ENCODE assay signal across 8 cellular contexts in genomic region chr19:926595-927043, GRCh38. TPM values are rescaled to one million over a fixed set of nuclear protein-coding genes. Genes with fewer than 3 reads are reported as not detected.
DNase-seq lines count a peak whose midpoint lies in the region; ATAC-seq and TF ChIP-seq lines count a peak whose summit lies in the region.

No MANE protein-coding gene starts in this region.

- H3K36me3 Mint-ChIP-seq in MCF 10A (ENCODE audit: insufficient read depth, unreplicated experiment) = peaks cover 14% of the 10 kb centered on the region

- no peaks in the 10 kb centered on the region for H3K79me2 ChIP-seq in OCI-LY1 (ENCODE audit: insufficient read depth, low read length)

- peak overlapping the region; percentile 73 for H3K4me3 Mint-ChIP-seq in MCF 10A (ENCODE audit: unreplicated experiment)
- H3K4me3 Mint-ChIP-seq in stimulated activated naive CD8-positive, alpha-beta T cell treated with anti-CD3 and anti-CD28 coated beads, Interleukin-15, amount 100 ng/mL, for 72 hours = peak overlapping the region; percentile 84 to 88

- no peaks in the 10 kb centered on the region for H3K9me3 ChIP-seq in OCI-LY1 (ENCODE audit: low read length)
- H3K9me3 ChIP-seq in left lung = no peaks in the 10 kb centered on the region

- H3K36me3 ChIP-seq in OCI-LY1 (ENCODE audit: insufficient read depth, low read length) (no peaks in the 10 kb centered on the region), left lung (peaks cover 0 to 27% of the 10 kb centered on the region in 2 donors)

- H3K27me3 ChIP-seq in OCI-LY1 (ENCODE audit: insufficient read depth, low read length) = no peaks in the 10 kb centered on the region; the same call in none of the 2 replicates
- H3K27me3 ChIP-seq in left lung = no peaks in the 10 kb centered on the region

- no peak overlapping the region for H2AFZ ChIP-seq in OCI-LY1 (ENCODE audit: low read length)

- DNase-seq in NCI-H2227 (lab: John Stamatoyannopoulos, UW; ENCODE audit: unreplicated experiment) = peak; percentile 42
- DNase-seq in NCI-H2227 treated with DMSO at 0.1 percent for 48 hours (lab: John Stamatoyannopoulos, UW) = no peak
- peak; percentile 71 for DNase-seq in MCF 10A (ENCODE audit: unreplicated experiment)
- DNase-seq in left lung = peak; percentile 79 to 94
- DNase-seq in stimulated activated naive CD8-positive, alpha-beta T cell treated with anti-CD3 and anti-CD28 coated beads, Interleukin-15, amount 100 ng/mL, for 72 hours = peak; percentile 48 to 75
- no peak for DNase-seq in NCI-H2171 treated with DMSO at 0.1 percent for 48 hours (lab: John Stamatoyannopoulos, UW)
- no peak for DNase-seq in HPDE6-E6E7 (ENCODE audit: extremely low spot score)

- no peaks in the 10 kb centered on the region for H3K4me1 Mint-ChIP-seq in MCF 10A (ENCODE audit: insufficient read depth, unreplicated experiment)
- H3K4me1 Mint-ChIP-seq in stimulated activated naive CD8-positive, alpha-beta T cell treated with anti-CD3 and anti-CD28 coated beads, Interleukin-15, amount 100 ng/mL, for 72 hours = peaks cover 20% of the 10 kb centered on the region

- POLR2A ChIA-PET in MCF 10A (lab: Yijun Ruan, JAX) = interaction anchor here (0.7 kb wide), 1 partner anchor 242 kb away, joined by 3 read pairs; no protein-coding TSS in a partner anchor

- H3K27ac ChIP-seq in OCI-LY1 (ENCODE audit: low read depth, low read length, poor library complexity, severe bottlenecking) = no peak overlapping the region
- peak overlapping the region; percentile 78 to 98 for H3K27ac ChIP-seq in left lung

- TF ChIP-seq CTCF in OCI-LY1 (IDR thresholded peaks at IDR 0.05; ENCODE audit: low read length) = no peak
- TF ChIP-seq CTCF in MCF 10A (IDR thresholded peaks at IDR 0.05; ENCODE audit: unreplicated experiment) = no peak
- no peak for TF ChIP-seq CTCF in left lung (IDR thresholded peaks at IDR 0.05)

- ATAC-seq in left lung = peak; percentile 10
- ATAC-seq in stimulated activated naive CD8-positive, alpha-beta T cell treated with anti-CD3 and anti-CD28 coated beads, Interleukin-15, amount 100 ng/mL, for 72 hours = peak; percentile 29

- no peaks in the 10 kb centered on the region for H3K9me3 Mint-ChIP-seq in MCF 10A (ENCODE audit: unreplicated experiment)
- H3K9me3 Mint-ChIP-seq in stimulated activated naive CD8-positive, alpha-beta T cell treated with anti-CD3 and anti-CD28 coated beads, Interleukin-15, amount 100 ng/mL, for 72 hours = no peaks in the 10 kb centered on the region

- no peaks in the 10 kb centered on the region for H3K9me2 ChIP-seq in OCI-LY1 (ENCODE audit: low read depth, low read length)

- no peaks in the 10 kb centered on the region for H4K20me1 ChIP-seq in OCI-LY1 (ENCODE audit: insufficient read depth, low read length)

- peak overlapping the region; percentile 27 for H3K27ac Mint-ChIP-seq in MCF 10A (ENCODE audit: low read depth, unreplicated experiment)
- peak overlapping the region in 1 of 2 donors; percentile 74 for H3K27ac Mint-ChIP-seq in stimulated activated naive CD8-positive, alpha-beta T cell treated with anti-CD3 and anti-CD28 coated beads, Interleukin-15, amount 100 ng/mL, for 72 hours

- no TSS peak for BruUV-seq in MCF 10A (replicated peaks; lab: Mats Ljungman, UMichigan)

- intact Hi-C loops in MCF 10A (cut with micrococcal nuclease) = no loop called here
- intact Hi-C loops in left lung (cut with DNase I) = loop anchor here in 1 of 2 donors (2.0 kb wide), 1 partner anchor 56 kb away; no protein-coding TSS in a partner anchor

- H3K4me3 ChIP-seq in OCI-LY1 (ENCODE audit: low read depth, low read length, poor library complexity, severe bottlenecking) (peak overlapping the region; percentile 64), left lung (peak overlapping the region; percentile 79 to 94)

- peaks cover 21% of the 10 kb centered on the region for H3K4me1 ChIP-seq in OCI-LY1 (ENCODE audit: insufficient read depth, low read length, severe bottlenecking)
- peaks cover 5 to 46% of the 10 kb centered on the region in 2 donors for H3K4me1 ChIP-seq in left lung

- peak overlapping the region; percentile 84 for H3K4me2 ChIP-seq in OCI-LY1 (ENCODE audit: low read length)

- H3K9ac ChIP-seq in OCI-LY1 (ENCODE audit: low read length) = peak overlapping the region; percentile 37; the same call in 1 of the 2 replicates

- no peaks in the 10 kb centered on the region for H3F3A ChIP-seq in OCI-LY1 (ENCODE audit: insufficient read depth, low read length)

- no peaks in the 10 kb centered on the region for H3K27me3 Mint-ChIP-seq in MCF 10A (ENCODE audit: insufficient read depth, unreplicated experiment)
- H3K27me3 Mint-ChIP-seq in stimulated activated naive CD8-positive, alpha-beta T cell treated with anti-CD3 and anti-CD28 coated beads, Interleukin-15, amount 100 ng/mL, for 72 hours = peaks cover 8% of the 10 kb centered on the region

- CTCF ChIA-PET in MCF 10A (lab: Yijun Ruan, JAX) = no interaction called here

RNA-seq across cellular contexts. Expression of gene ARID3A, which starts 0.8 kb away (rescaled TPM):
- 10.2 and 13.1 TPM in 2 replicates for total RNA-seq in MCF 10A (2022)
- total RNA-seq in left lung = 10 to 100 TPM; 20.7 to 35.7 TPM

RNA-seq across cellular contexts. Expression of gene KISS1R, which starts 9.5 kb away (rescaled TPM):
- total RNA-seq in MCF 10A (2022) = not detected in 2 replicates
- under 1 TPM in 1 of 2 donors, not detected in 1; 0.23 TPM for total RNA-seq in left lung

RNA-seq across cellular contexts. Expression of gene R3HDM4, which starts 13.6 kb away (rescaled TPM):
- total RNA-seq in MCF 10A (2022) (65.7 and 73.6 TPM in 2 replicates), left lung (10 to 100 TPM; 46.1 to 66.3 TPM)

RNA-seq across cellular contexts. Expression of gene RNU6-9, which starts 33.3 kb away (rescaled TPM):
- total RNA-seq in MCF 10A (2022) (not detected in 2 replicates), left lung (not detected)

RNA-seq across cellular contexts. Expression of gene MED16, which starts 33.6 kb away (rescaled TPM):
- total RNA-seq in MCF 10A (2022) (52.7 and 61.0 TPM in 2 replicates), left lung (10 to 100 TPM; 51.7 to 55.8 TPM)

Comparison
In these comparisons a context has a peak if more than half of its experiments do, and no peak if none do; other contexts are left out.
1. DNase-seq: peak in NCI-H2227 (single experiment), MCF 10A (single experiment), left lung (2 of 2) and stimulated activated naive CD8-positive, alpha-beta T cell treated with anti-CD3 and anti-CD28 coated beads, Interleukin-15, amount 100 ng/mL, for 72 hours (2 of 2); none in NCI-H2227 treated with DMSO at 0.1 percent for 48 hours (single experiment), NCI-H2171 treated with DMSO at 0.1 percent for 48 hours (single experiment) and HPDE6-E6E7 (single experiment).